Comparison of ENCODE assay signal across 8 cellular contexts in genomic region chr7:13262929-13263530, GRCh38.
A peak's percentile ranks its signal among the peaks of the same experiment; 100 is the strongest.
DNase-seq lines count a peak whose midpoint lies in the region; ATAC-seq and TF ChIP-seq lines count a peak whose summit lies in the region.

No MANE protein-coding gene starts in this region.

- peak; percentile 62 for ATAC-seq in GM18907 (IDR thresholded peaks at IDR 0.05; ENCODE audit: unreplicated experiment)

- in situ Hi-C loops in astrocyte of the cerebellum (cut with HindIII; ENCODE audit: low sequenced_read_pairs): loop anchor here (10.0 kb wide), 1 partner anchor 578 kb away; the partner anchor contains the start of gene ARL4A

- DNase-seq in AML-193 (lab: John Stamatoyannopoulos, UW): peak; percentile 6 to 17
- DNase-seq in NCI-H146 treated with DMSO at 0.1 percent for 48 hours (lab: John Stamatoyannopoulos, UW; ENCODE audit: unreplicated experiment): peak; percentile 20
- peak; percentile 27 for DNase-seq in astrocyte of the cerebellum (ENCODE audit: low read depth)
- peak; percentile 76 for DNase-seq in inferior parietal cortex (ENCODE audit: extremely low spot score)
- no peak for DNase-seq in type B pancreatic cell (ENCODE audit: extremely low spot score, unreplicated experiment)
- no peak for DNase-seq in stimulated activated CD4-positive, alpha-beta T cell treated with anti-CD3 and anti-CD28 coated beads, Interleukin-2, amount 100 ng/mL, for 24 hours
- DNase-seq in activated T-cell treated with anti-CD3 and anti-CD28 coated beads, Interleukin-2, amount 50 U/mL, for 1 hour: no peak

- H3K4me3 Mint-ChIP-seq in type B pancreatic cell: no peak overlapping the region

- no peaks in the 10 kb centered on the region for H3K9me3 Mint-ChIP-seq in type B pancreatic cell

- no peaks in the 10 kb centered on the region for H3K27me3 Mint-ChIP-seq in type B pancreatic cell

- H3K36me3 Mint-ChIP-seq in type B pancreatic cell: no peaks in the 10 kb centered on the region

- no peak overlapping the region for H3K4me3 ChIP-seq in astrocyte of the cerebellum (ENCODE audit: low read depth, low read length)

- TF ChIP-seq CTCF in astrocyte of the cerebellum (IDR thresholded peaks at IDR 0.05; ENCODE audit: low read depth, low read length, missing control alignments) (peak; percentile 50), type B pancreatic cell (conservative IDR thresholded peaks at IDR 0.05) (peak; percentile 89)

- no peaks in the 10 kb centered on the region for H3K4me1 Mint-ChIP-seq in type B pancreatic cell (ENCODE audit: unreplicated experiment)

- H3K27ac Mint-ChIP-seq in type B pancreatic cell: no peak overlapping the region

Comparison
In these comparisons a context has a peak if more than half of its experiments do, and no peak if none do; other contexts are left out.
1. DNase-seq: peak in AML-193 (2 of 2), NCI-H146 treated with DMSO at 0.1 percent for 48 hours (single experiment), astrocyte of the cerebellum (single experiment) and inferior parietal cortex (single experiment); none in type B pancreatic cell (single experiment), stimulated activated CD4-positive, alpha-beta T cell treated with anti-CD3 and anti-CD28 coated beads, Interleukin-2, amount 100 ng/mL, for 24 hours (0 of 2) and activated T-cell treated with anti-CD3 and anti-CD28 coated beads, Interleukin-2, amount 50 U/mL, for 1 hour (single experiment).